15 cellular contexts compared by ENCODE assay signal in the genomic region with DNA sequence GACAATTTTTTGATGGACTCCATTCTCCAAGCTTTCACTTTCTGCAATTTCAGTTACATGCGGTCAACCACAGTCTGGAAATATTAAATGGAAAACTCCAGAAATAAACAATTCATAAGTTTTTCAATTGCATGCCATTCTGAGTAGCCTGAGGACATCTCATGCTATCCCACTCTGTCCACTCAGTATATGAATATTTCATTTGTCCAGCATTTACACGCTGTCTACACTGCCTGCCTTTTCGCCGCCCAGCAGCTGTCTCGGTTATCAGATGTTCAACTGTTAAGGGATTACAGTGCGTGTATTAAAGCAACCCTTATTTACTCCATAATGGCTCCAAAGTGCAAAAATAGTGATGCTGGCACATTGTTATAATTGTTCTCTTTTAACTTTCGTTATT.
DNase-seq lines count a peak whose midpoint lies in the region; TF ChIP-seq lines count a peak whose summit lies in the region.
"Had no signal": no experiment of that assay in that cellular context is flagged by ENCODE, and none has a peak within 500 bp of the region (broad histone marks: within the 10 kb centered on the region; RNA-seq: fewer than 3 reads in every experiment).

No MANE protein-coding gene starts in this region.

- H3K36me3 ChIP-seq in Karpas-422 (ENCODE audit: insufficient read depth, low read length): no peaks in the 10 kb centered on the region

- no peak overlapping the region for H2AFZ ChIP-seq in Karpas-422 (ENCODE audit: low read length)
- H2AFZ ChIP-seq: GM23248 had no signal

- H3K9ac ChIP-seq in Karpas-422 (ENCODE audit: low read length): no peak overlapping the region
- H3K9ac ChIP-seq: GM23248 had no signal

- H3K4me1 ChIP-seq in Karpas-422 (ENCODE audit: low read length): no peaks in the 10 kb centered on the region

- no peaks in the 10 kb centered on the region for H3K9me3 ChIP-seq in Karpas-422 (ENCODE audit: low read length)

- no peak overlapping the region for H3K4me2 ChIP-seq in Karpas-422 (ENCODE audit: low read depth, low read length, poor library complexity, severe bottlenecking)

- H3K27me3 ChIP-seq in Karpas-422 (ENCODE audit: low read length): no peaks in the 10 kb centered on the region

- no peak for TF ChIP-seq CTCF in osteocyte (IDR thresholded peaks at IDR 0.05)

- no peaks in the 10 kb centered on the region for H3K79me2 ChIP-seq in Karpas-422 (ENCODE audit: low read length)

- peak overlapping the region; percentile 26 for H3K4me3 Mint-ChIP-seq in osteocyte (ENCODE audit: unreplicated experiment)
- H3K4me3 Mint-ChIP-seq: B cell; CD4-positive, alpha-beta T cell had no signal

- H4K20me1 ChIP-seq in Karpas-422 (ENCODE audit: insufficient read depth, low read depth, low read length): no peaks in the 10 kb centered on the region

- no peak overlapping the region for H3K4me3 ChIP-seq in Karpas-422 (ENCODE audit: low read length)
- H3K4me3 ChIP-seq: GM12878, GM23248 had no signal

- peak; percentile 20 for DNase-seq in Karpas-422
- peak; percentile 79 for DNase-seq in epidermal melanocyte (ENCODE audit: insufficient read length, low spot score)
- no peak for DNase-seq in osteocyte (ENCODE audit: extremely low spot score, unreplicated experiment)
- no peak for DNase-seq in NCI-H748 (lab: John Stamatoyannopoulos, UW; ENCODE audit: unreplicated experiment)
- no peak for DNase-seq in H4 (ENCODE audit: low spot score)
- no peak for DNase-seq in NCI-H446 treated with DMSO at 0.1 percent for 48 hours (lab: John Stamatoyannopoulos, UW)
- no peak for DNase-seq in NCI-H748 treated with DMSO at 0.1 percent for 48 hours (lab: John Stamatoyannopoulos, UW)
- DNase-seq: C1 segment of cervical spinal cord; CD4-positive, alpha-beta T cell; DMS79; GM23248; H7 had no signal

- H3K27ac Mint-ChIP-seq in osteocyte (ENCODE audit: unreplicated experiment): no peak overlapping the region
- H3K27ac Mint-ChIP-seq: B cell; CD4-positive, alpha-beta T cell had no signal

- H3K27ac ChIP-seq in Karpas-422 (ENCODE audit: low read length): no peak overlapping the region
- H3K27ac ChIP-seq: GM23248, HL-60 had no signal

- H3K36me3 Mint-ChIP-seq in osteocyte (ENCODE audit: unreplicated experiment): no peaks in the 10 kb centered on the region

- H3K27me3 Mint-ChIP-seq in osteocyte (ENCODE audit: unreplicated experiment): no peaks in the 10 kb centered on the region

- no peaks in the 10 kb centered on the region for H3K9me3 Mint-ChIP-seq in osteocyte (ENCODE audit: unreplicated experiment)
- H3K9me3 Mint-ChIP-seq: CD4-positive, alpha-beta T cell had no signal

- no peaks in the 10 kb centered on the region for H3K9me2 ChIP-seq in Karpas-422 (replicated peaks; ENCODE audit: insufficient read depth, low read length)

- H3K4me1 Mint-ChIP-seq in osteocyte (ENCODE audit: unreplicated experiment): peaks cover 12% of the 10 kb centered on the region
- H3K4me1 Mint-ChIP-seq: B cell had no signal

Comparison
In these comparisons a context has a peak if more than half of its experiments do, and no peak if none do; other contexts are left out.
1. DNase-seq: peak in Karpas-422 (single experiment) and epidermal melanocyte (single experiment); none in osteocyte (single experiment), NCI-H748 (single experiment), H4 (single experiment), NCI-H446 treated with DMSO at 0.1 percent for 48 hours (single experiment) and NCI-H748 treated with DMSO at 0.1 percent for 48 hours (single experiment).